In the genomic region with DNA sequence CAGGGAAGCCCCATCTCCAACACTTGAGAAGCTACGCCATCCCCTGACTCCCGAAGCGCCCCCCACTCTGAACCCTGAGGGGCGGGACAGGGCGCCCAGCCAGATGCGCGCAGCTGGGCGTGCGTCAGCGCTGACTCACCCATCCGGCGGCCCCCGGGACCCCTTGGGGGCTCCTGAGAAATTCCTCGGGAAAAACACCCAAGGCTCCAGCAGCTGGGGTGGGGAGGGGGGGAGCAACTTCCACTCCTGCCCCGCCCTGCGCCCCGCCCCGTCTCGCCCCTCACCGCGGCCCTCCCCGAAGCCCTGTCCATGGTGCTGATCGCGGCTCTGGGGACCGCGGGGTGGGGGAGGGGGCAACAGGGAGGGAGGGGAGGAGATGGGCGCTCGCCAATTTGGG, we compare ENCODE assay signal across 9 cellular contexts. TPM values are rescaled to one million over a fixed set of nuclear protein-coding genes. Genes with fewer than 3 reads are reported as not detected.
A peak's percentile ranks its signal among the peaks of the same experiment; 100 is the strongest.
DNase-seq lines count a peak whose midpoint lies in the region; ATAC-seq, FAIRE-seq and TF ChIP-seq lines count a peak whose summit lies in the region.
"Had no signal": no experiment of that assay in that cellular context is flagged by ENCODE, and none has a peak within 500 bp of the region (broad histone marks: within the 10 kb centered on the region; RNA-seq: fewer than 3 reads in every experiment).

No MANE protein-coding gene starts in this region.

- no peak overlapping the region for H4K8ac ChIP-seq in H1 (ENCODE audit: extremely low read depth, insufficient read depth, low read length)

- H3K79me2 ChIP-seq in H1 (ENCODE audit: control insufficient read depth in 1 of 2, insufficient read depth in 2 of 2, low read length in 2 of 2): no peaks in the 10 kb centered on the region

- no peak for TF ChIP-seq RAD21 in H1 (IDR thresholded peaks at IDR 0.05 in 1 of 2, conservative IDR thresholded peaks at IDR 0.05 in 1 of 2; ENCODE audit: low read depth in 2 of 2, low read length in 2 of 2)

- H4K91ac ChIP-seq in H1 (replicated peaks; ENCODE audit: insufficient read length, low read length): no peak overlapping the region

- no peak for TF ChIP-seq POLR2A in H1 (IDR thresholded peaks at IDR 0.05; ENCODE audit: control extremely low read depth in 1 of 2, low read depth in 2 of 2, low read length in 2 of 2)
- TF ChIP-seq POLR2A in uterus (IDR thresholded peaks at IDR 0.05): no peak

- no peaks in the 10 kb centered on the region for H3K9me3 ChIP-seq in H1 (ENCODE audit: insufficient read depth in 2 of 2, low read depth in 1 of 2, low read length in 1 of 2)
- H3K9me3 ChIP-seq in uterus: no peaks in the 10 kb centered on the region

- CTCF ChIA-PET in H1 (lab: Charles Lee; ENCODE audit: partially characterized antibody): interaction anchor here (1.2 to 2.9 kb wide), 5 partner anchors 9 to 98 kb away, joined by 3 to 16 read pairs (median 3); no protein-coding TSS in a partner anchor

- H3K9ac ChIP-seq in H1 (replicated peaks in 1 of 4; ENCODE audit: extremely low read depth in 1 of 4, low read depth in 3 of 4, low read length in 3 of 4): no peak overlapping the region

- H3K23ac ChIP-seq in H1 (ENCODE audit: insufficient read length): no peak overlapping the region

- no peak overlapping the region for H3K14ac ChIP-seq in H1 (ENCODE audit: insufficient read length)

- FAIRE-seq in H1 (lab: Jason Lieb, UNC): no peak

- no peak overlapping the region for H4K5ac ChIP-seq in H1 (ENCODE audit: insufficient read length, low read depth, low read length)

- H2BK20ac ChIP-seq in H1 (ENCODE audit: low read length): no peak overlapping the region

- WGBS in H1 (ENCODE audit: extremely low coverage in 1 of 2, insufficient coverage in 1 of 2, insufficient read length in 1 of 2, insufficient replicate concordance in 2 of 2, low coverage in 1 of 2, low lambda C conversion rate in 2 of 2, missing lambda C conversion rate in 1 of 2), 2 experiments: 13% methylated on average over 14 of the region's 28 CpGs; no CpG with 5 or more reads in 1 of the 2 experiments

- no peak overlapping the region for H2AK5ac ChIP-seq in H1 (ENCODE audit: low read depth, low read length)

- intact Hi-C loops in uterus (cut with DNase I; ENCODE audit: low total_unique reads): no loop called here

- H3K56ac ChIP-seq in H1 (replicated peaks; ENCODE audit: insufficient read length, low read depth, low read length): no peak overlapping the region

- no peaks in the 10 kb centered on the region for H3K79me1 ChIP-seq in H1 (ENCODE audit: low read depth, low read length)

- H2BK5ac ChIP-seq in H1 (ENCODE audit: low read depth, low read length): no peak overlapping the region

- TF ChIP-seq CTCF in H1 (IDR thresholded peaks at IDR 0.05; ENCODE audit: control extremely low read depth in 1 of 3, insufficient read depth in 1 of 3, low read depth in 1 of 3, low read length in 3 of 3): no peak
- no peak for TF ChIP-seq CTCF in uterus (IDR thresholded peaks at IDR 0.05)

- no peak overlapping the region for H2BK15ac ChIP-seq in H1 (ENCODE audit: low read length)

- POLR2A ChIA-PET in H1 (lab: Charles Lee; ENCODE audit: partially characterized antibody): interaction anchor here (0.6 to 1.8 kb wide), 7 partner anchors 10 to 325 kb away, joined by 3 to 7 read pairs (median 4); no protein-coding TSS in a partner anchor

- H2AFZ ChIP-seq in H1 (ENCODE audit: low read length): no peak overlapping the region

- DNase-seq in ELF-1 (ENCODE audit: low read depth, low spot score) (peak; percentile 62), H1 (ENCODE audit: low read depth in 1 of 2, low spot score in 2 of 2) (peak in 1 of 2 experiments; percentile 88), mucosa of gallbladder (ENCODE audit: low spot score) (peak; percentile 33), uterus (peak; percentile 79 to 80), medulla oblongata (ENCODE audit: extremely low spot score) (no peak), NCI-H446 (lab: John Stamatoyannopoulos, UW) (no peak)
- peak; percentile 11 for DNase-seq in activated CD4-positive, alpha-beta T cell treated with anti-CD3 and anti-CD28 coated beads for 1 hour

- no peak for TF ChIP-seq EP300 in H1 (IDR thresholded peaks at IDR 0.05; ENCODE audit: borderline replicate concordance in 1 of 2, low read depth in 2 of 2, low read length in 2 of 2)

- peaks cover 16% of the 10 kb centered on the region; the same call in 1 of the 2 replicates for H3K23me2 ChIP-seq in H1 (ENCODE audit: low read depth, low read length)

- no peak overlapping the region for H3K18ac ChIP-seq in H1 (ENCODE audit: extremely low read depth, low read length)

- H3K4me1 ChIP-seq in H1 (replicated peaks in 1 of 4; ENCODE audit: control insufficient read depth in 3 of 4, insufficient read depth in 4 of 4, low read length in 3 of 4): peaks cover 4 to 12% (median 8%) of the 10 kb centered on the region in 4 experiments
- peaks cover 0 to 11% of the 10 kb centered on the region in 2 donors for H3K4me1 ChIP-seq in uterus

- H3K4ac ChIP-seq in H1 (replicated peaks; ENCODE audit: insufficient read length, low read depth, low read length): no peak overlapping the region

- peak overlapping the region; percentile 75; the same call in 1 of the 2 replicates for H2BK12ac ChIP-seq in H1 (ENCODE audit: low read depth, low read length)

- H3K27me3 ChIP-seq in H1 (replicated peaks in 1 of 4; ENCODE audit: control insufficient read depth in 3 of 4, extremely low read depth in 1 of 4, insufficient read depth in 3 of 4, low read length in 3 of 4) (peaks cover 1 to 29% (median 20%) of the 10 kb centered on the region in 4 experiments), uterus (no peaks in the 10 kb centered on the region)

- no peak overlapping the region for H2BK120ac ChIP-seq in H1 (replicated peaks; ENCODE audit: low read depth, low read length)

- H3K27ac ChIP-seq in H1 (ENCODE audit: low read depth, low read length) (no peak overlapping the region), uterus (peak overlapping the region; percentile 83 to 88)

- ATAC-seq in GM21723 (IDR thresholded peaks at IDR 0.05; ENCODE audit: unreplicated experiment): no peak
- ATAC-seq: stimulated activated naive CD8-positive, alpha-beta T cell treated with anti-CD3 and anti-CD28 coated beads, Interleukin-15, amount 100 ng/mL, for 72 hours had no signal

- peak overlapping the region in 1 of 4 experiments; percentile 62; a peak in 3 of 8 replicates for H3K4me3 ChIP-seq in H1 (ENCODE audit: extremely low read depth in 1 of 4, insufficient read depth in 2 of 4, low read depth in 3 of 4, low read length in 4 of 4)
- peak overlapping the region; percentile 34 to 35 for H3K4me3 ChIP-seq in uterus

- peaks cover 5 to 10% of the 10 kb centered on the region in 2 experiments for H4K20me1 ChIP-seq in H1 (replicated peaks in 1 of 2; ENCODE audit: control insufficient read depth in 1 of 2, insufficient read depth in 2 of 2, low read length in 2 of 2)

- H3K36me3 ChIP-seq in H1 (ENCODE audit: control insufficient read depth in 2 of 4, insufficient read depth in 4 of 4, low read length in 3 of 4): no peaks in the 10 kb centered on the region
- H3K36me3 ChIP-seq in uterus: no peaks in the 10 kb centered on the region

- peak overlapping the region; percentile 77 to 96 for H3K4me2 ChIP-seq in H1 (ENCODE audit: insufficient read depth in 1 of 2, low read depth in 2 of 2, low read length in 2 of 2)

TF ChIP-seq in H1, 55 proteins besides CTCF, POLR2A, EP300 and RAD21 (continues in another document):
- TF ChIP-seq RXRA (IDR thresholded peaks at IDR 0.05; ENCODE audit: insufficient read depth, low read depth, low read length) (no peak), EZH2 (IDR thresholded peaks at IDR 0.05; ENCODE audit: low read depth, low read length, severe bottlenecking) (no peak), JUND (IDR thresholded peaks at IDR 0.05; ENCODE audit: low read length) (0 out of 2 replicates have a peak, but pooled peaks have one; percentile 52), NRF1 (IDR thresholded peaks at IDR 0.05; ENCODE audit: low read depth, low read length) (no peak), SP2 (IDR thresholded peaks at IDR 0.05; ENCODE audit: low read length) (no peak), EGR1 (IDR thresholded peaks at IDR 0.05; ENCODE audit: borderline replicate concordance, low read depth, low read length) (no peak), KDM4A (IDR thresholded peaks at IDR 0.05; ENCODE audit: low read depth, low read length, severe bottlenecking) (no peak)
- TF ChIP-seq, protein P1, sequence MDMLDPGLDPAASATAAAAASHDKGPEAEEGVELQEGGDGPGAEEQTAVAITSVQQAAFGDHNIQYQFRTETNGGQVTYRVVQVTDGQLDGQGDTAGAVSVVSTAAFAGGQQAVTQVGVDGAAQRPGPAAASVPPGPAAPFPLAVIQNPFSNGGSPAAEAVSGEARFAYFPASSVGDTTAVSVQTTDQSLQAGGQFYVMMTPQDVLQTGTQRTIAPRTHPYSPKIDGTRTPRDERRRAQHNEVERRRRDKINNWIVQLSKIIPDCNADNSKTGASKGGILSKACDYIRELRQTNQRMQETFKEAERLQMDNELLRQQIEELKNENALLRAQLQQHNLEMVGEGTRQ (IDR thresholded peaks at IDR 0.05; ENCODE audit: low read length): no peak

RNA-seq across cellular contexts. Expression of a gene that starts 1.0 kb away (rescaled TPM):
- 0.74 and 0.75 TPM in 2 replicates for total RNA-seq in H1 (2021; fragmentation: NEBNext Ultra II Directional; extraction: Animal tissue kit (Norgen Biotek cat#: 25700))
- polyA plus RNA-seq in H1 (2011; rRNA removed): 0.67 and 1.2 TPM in 2 replicates
- polyA plus RNA-seq in H1 (2011; cell fraction: cytosol; rRNA removed): 0.78 TPM
- polyA plus RNA-seq in H1 (2011; cell fraction: nucleus; rRNA removed): 2.2 TPM
- polyA plus RNA-seq in H1 (2012, experiment 1 of 2): 0.76 to 1.1 TPM (median 0.93 TPM) in 4 replicates
- 0.80 TPM for polyA plus RNA-seq in H1 (2012, experiment 2 of 2)
- polyA plus RNA-seq in H1 (2013, experiment 1 of 2): 0.61 TPM
- 0.57 TPM for polyA plus RNA-seq in H1 (2013, experiment 2 of 2)
- 0.29 and 0.44 TPM in 2 replicates for polyA minus RNA-seq in H1 (2011; rRNA and poly(A)+ RNA removed)
- polyA minus RNA-seq in H1 (2011; cell fraction: cytosol; rRNA and poly(A)+ RNA removed): 0.66 TPM
- 0.40 TPM for polyA minus RNA-seq in H1 (2011; cell fraction: nucleus; rRNA and poly(A)+ RNA removed)
- 5.9 TPM for total RNA-seq in mucosa of gallbladder
- 10 to 100 TPM; 12.6 to 43.3 (median 25.6) TPM for total RNA-seq in uterus

RNA-seq across cellular contexts. Expression of a gene that starts 4.0 kb away (rescaled TPM):
- total RNA-seq in H1 (2021; fragmentation: NEBNext Ultra II Directional; extraction: Animal tissue kit (Norgen Biotek cat#: 25700)): not detected in 2 replicates
- polyA plus RNA-seq in H1 (2011; rRNA removed): 0.38 and 0.58 TPM in 2 replicates
- 0.31 TPM for polyA plus RNA-seq in H1 (2011; cell fraction: cytosol; rRNA removed)
- polyA plus RNA-seq in H1 (2011; cell fraction: nucleus; rRNA removed): 0.94 TPM
- polyA plus RNA-seq in H1 (2012, experiment 1 of 2): 0.18 TPM in 1 of 4 replicates, not detected in the others
- not detected for polyA plus RNA-seq in H1 (2012, experiment 2 of 2)
- polyA plus RNA-seq in H1 (2013, experiment 1 of 2): not detected
- not detected for polyA plus RNA-seq in H1 (2013, experiment 2 of 2)
- not detected in 2 replicates for polyA minus RNA-seq in H1 (2011; rRNA and poly(A)+ RNA removed)
- not detected for polyA minus RNA-seq in H1 (2011; cell fraction: cytosol; rRNA and poly(A)+ RNA removed)
- not detected for polyA minus RNA-seq in H1 (2011; cell fraction: nucleus; rRNA and poly(A)+ RNA removed)
- total RNA-seq in mucosa of gallbladder (not detected), uterus (not detected)

Comparison
In these comparisons a context has a peak if more than half of its experiments do, and no peak if none do; other contexts are left out.
1. DNase-seq: peak in ELF-1 (single experiment), activated CD4-positive, alpha-beta T cell treated with anti-CD3 and anti-CD28 coated beads for 1 hour (single experiment), mucosa of gallbladder (single experiment) and uterus (2 of 2); none in medulla oblongata (single experiment) and NCI-H446 (0 of 2).